1 cellular context compared by ENCODE assay signal in genomic region chr14:24425704-24426103, GRCh38.
TF ChIP-seq lines count a peak whose summit lies in the region.

No MANE protein-coding gene starts in this region.

TF ChIP-seq in endothelial cell of umbilical vein, 7 proteins besides CTCF, POLR2A, EP300 and RAD21 (continued from another document):
- TF ChIP-seq FOS (IDR thresholded peaks at IDR 0.05; ENCODE audit: borderline replicate concordance, insufficient read depth, low read length) (no peak), JUN (IDR thresholded peaks at IDR 0.05; ENCODE audit: borderline replicate concordance, insufficient read depth, insufficient read length, low read depth) (no peak), EZH2 (IDR thresholded peaks at IDR 0.05; ENCODE audit: borderline replicate concordance, low read depth, low read length, severe bottlenecking) (no peak), MAX (IDR thresholded peaks at IDR 0.05; ENCODE audit: insufficient read depth, insufficient read length) (no peak), GATA2 (IDR thresholded peaks at IDR 0.05; ENCODE audit: insufficient read depth, insufficient read length, low read depth, low read length) (no peak), POLR2AphosphoS5 (IDR thresholded peaks at IDR 0.05; ENCODE audit: insufficient read depth, low read depth, low read length) (no peak)
